Comparison of ENCODE assay signal across 9 cellular contexts in genomic region chr17:38663125-38663751, GRCh38. TPM values are rescaled to one million over a fixed set of nuclear protein-coding genes. Genes with fewer than 3 reads are reported as not detected.
A peak's percentile ranks its signal among the peaks of the same experiment; 100 is the strongest.
DNase-seq lines count a peak whose midpoint lies in the region; ATAC-seq, FAIRE-seq and TF ChIP-seq lines count a peak whose summit lies in the region.
"Had no signal": no experiment of that assay in that cellular context is flagged by ENCODE, and none has a peak within 500 bp of the region (broad histone marks: within the 10 kb centered on the region; RNA-seq: fewer than 3 reads in every experiment).

No MANE protein-coding gene starts in this region.

- no peaks in the 10 kb centered on the region for H3K79me2 ChIP-seq in SK-N-SH (ENCODE audit: insufficient read depth)
- no peaks in the 10 kb centered on the region for H3K79me2 ChIP-seq in keratinocyte (ENCODE audit: control insufficient read depth, insufficient read depth, low read length)

- no peak overlapping the region for H3K9ac ChIP-seq in SK-N-SH
- H3K9ac ChIP-seq in keratinocyte (ENCODE audit: control insufficient read depth, extremely low read depth, insufficient read depth, low read length) = no peak overlapping the region
- H3K9ac ChIP-seq: BLaER1 had no signal

- peak; percentile 77 for ATAC-seq in body of pancreas
- no peak for ATAC-seq in GM21515 (IDR thresholded peaks at IDR 0.05; ENCODE audit: unreplicated experiment)

- H3K27me3 ChIP-seq in SK-N-SH (ENCODE audit: insufficient read depth) (no peaks in the 10 kb centered on the region; the same call in 1 of the 2 replicates), body of pancreas (no peaks in the 10 kb centered on the region), keratinocyte (ENCODE audit: control insufficient read depth, extremely low read depth, insufficient read depth, low read length) (peaks cover 9% of the 10 kb centered on the region)

- POLR2A ChIA-PET in SK-N-SH (lab: Yijun Ruan, JAX) = no interaction called here

- peak; percentile 77 for TF ChIP-seq RAD21 in SK-N-SH (IDR thresholded peaks at IDR 0.05; ENCODE audit: low read length)

- H3K36me3 ChIP-seq in SK-N-SH (replicated peaks in 1 of 2; ENCODE audit: control insufficient read depth in 1 of 2, insufficient read depth in 2 of 2, low read length in 1 of 2) (no peaks in the 10 kb centered on the region), body of pancreas (replicated peaks in 1 of 2; ENCODE audit: insufficient read depth in 1 of 2, low read depth in 2 of 2) (no peaks in the 10 kb centered on the region), keratinocyte (ENCODE audit: control insufficient read depth in 2 of 2, extremely low read depth in 1 of 2, insufficient read depth in 2 of 2, low read length in 2 of 2) (no peaks in the 10 kb centered on the region)
- H3K36me3 ChIP-seq: BLaER1 had no signal

- peaks cover 0 to 2% of the 10 kb centered on the region in 2 experiments; a peak in 1 of 4 replicates for H3K4me1 ChIP-seq in SK-N-SH (ENCODE audit: control insufficient read depth in 1 of 2, insufficient read depth in 2 of 2, low read depth in 1 of 2, low read length in 1 of 2)
- peaks cover 10% of the 10 kb centered on the region for H3K4me1 ChIP-seq in body of pancreas
- no peaks in the 10 kb centered on the region for H3K4me1 ChIP-seq in keratinocyte (ENCODE audit: control insufficient read depth, extremely low read depth, insufficient read depth, low read length)

- H2AFZ ChIP-seq in SK-N-SH (ENCODE audit: low read depth) = no peak overlapping the region
- H2AFZ ChIP-seq in keratinocyte (ENCODE audit: control insufficient read depth, low read length) = no peak overlapping the region

- no peak overlapping the region for H3K27ac ChIP-seq in SK-N-SH (ENCODE audit: low read depth in 2 of 2, low read length in 1 of 2)
- H3K27ac ChIP-seq in body of pancreas = no peak overlapping the region
- H3K27ac ChIP-seq in keratinocyte (ENCODE audit: control insufficient read depth, insufficient read depth, low read length) = no peak overlapping the region
- H3K27ac ChIP-seq: BLaER1 had no signal

- no peaks in the 10 kb centered on the region for H3K9me2 ChIP-seq in SK-N-SH

- CTCF ChIA-PET in SK-N-SH (lab: Yijun Ruan, JAX) = interaction anchor here (0.6 to 12.2 kb wide), 57 partner anchors 9 to 246 kb away, joined by 3 to 111 read pairs (median 5); partner anchors contain the start of genes EPOP and SRCIN1

- H4K20me1 ChIP-seq in SK-N-SH (ENCODE audit: insufficient read depth) (no peaks in the 10 kb centered on the region), keratinocyte (ENCODE audit: control insufficient read depth, extremely low read depth, insufficient read depth, low read length) (no peaks in the 10 kb centered on the region)
- H4K20me1 ChIP-seq: BLaER1 had no signal

- H3K4me3 ChIP-seq in SK-N-SH (ENCODE audit: low read depth in 2 of 2, low read length in 1 of 2) = no peak overlapping the region
- H3K4me3 ChIP-seq in body of pancreas = no peak overlapping the region
- no peak overlapping the region for H3K4me3 ChIP-seq in keratinocyte (ENCODE audit: control insufficient read depth in 2 of 3, extremely low read depth in 1 of 3, insufficient read depth in 2 of 3, low read depth in 1 of 3, low read length in 3 of 3)
- H3K4me3 ChIP-seq: BLaER1 had no signal

- intact Hi-C loops in body of pancreas (cut with DNase I) = no loop called here

- no peak for TF ChIP-seq POLR2A in body of pancreas (IDR thresholded peaks at IDR 0.05)

- DNase-seq in SIG-M5 treated with dmso at 0.1 percent for 504 hours (lab: John Stamatoyannopoulos, UW; ENCODE audit: unreplicated experiment) = peak; percentile 47
- no peak for DNase-seq in SIG-M5 (lab: John Stamatoyannopoulos, UW)
- DNase-seq in NCI-H1417 (lab: John Stamatoyannopoulos, UW) = peak; percentile 72 to 86 (median 76)
- peak; percentile 88 for DNase-seq in SK-N-SH
- peak; percentile 68 to 84 (median 78) for DNase-seq in body of pancreas
- no peak for DNase-seq in keratinocyte (ENCODE audit: low read depth, low spot score)
- DNase-seq in stimulated activated CD8-positive, alpha-beta memory T cell treated with anti-CD3 and anti-CD28 coated beads, Interleukin-12 subunit alpha, Interleukin-12 subunit beta, amount 100 ng/mL, for 4 hours (ENCODE audit: low read depth) = peak; percentile 17

- no peaks in the 10 kb centered on the region for H3F3A ChIP-seq in SK-N-SH (replicated peaks; ENCODE audit: insufficient read depth)

- TF ChIP-seq EP300 in SK-N-SH (IDR thresholded peaks at IDR 0.05; ENCODE audit: borderline replicate concordance in 1 of 2, low read depth in 1 of 2, low read length in 1 of 2) = no peak

- 24% methylated on average over 7 of the region's 9 CpGs for WGBS in SK-N-SH (ENCODE audit: low lambda C conversion rate)
- 17 to 20% methylated on average over 9 of the region's 9 CpGs for WGBS in body of pancreas, 2 donors

- H3K9me3 ChIP-seq in SK-N-SH (no peaks in the 10 kb centered on the region), body of pancreas (no peaks in the 10 kb centered on the region), keratinocyte (ENCODE audit: control insufficient read depth, low read depth, low read length) (no peaks in the 10 kb centered on the region)
- H3K9me3 ChIP-seq: BLaER1 had no signal

- peak; percentile 73 for TF ChIP-seq CTCF in SK-N-SH (IDR thresholded peaks at IDR 0.05)
- peak; percentile 47 to 90 (median 76) for TF ChIP-seq CTCF in body of pancreas (IDR thresholded peaks at IDR 0.05)
- TF ChIP-seq CTCF in keratinocyte (optimal IDR thresholded peaks at IDR 0.05 in 1 of 3, IDR thresholded peaks at IDR 0.05 in 1 of 3, conservative IDR thresholded peaks at IDR 0.05 in 1 of 3; ENCODE audit: extremely low read depth in 1 of 3, insufficient read depth in 2 of 3, low read length in 3 of 3) = peak; percentile 89 to 90 (median 89)

- no peaks in the 10 kb centered on the region for H3K9me1 ChIP-seq in keratinocyte (ENCODE audit: control insufficient read depth, extremely low read depth, insufficient read depth, low read length)

- H3K4me2 ChIP-seq in SK-N-SH = no peak overlapping the region
- no peak overlapping the region for H3K4me2 ChIP-seq in keratinocyte (ENCODE audit: control insufficient read depth, extremely low read depth, insufficient read depth, low read depth, low read length)
- H3K4me2 ChIP-seq: BLaER1 had no signal

- FAIRE-seq in keratinocyte (lab: Jason Lieb, UNC) = no peak

- dilution Hi-C loops in keratinocyte (cut with MboI; ENCODE audit: extremely low pct_ligation_motif_present, low sequenced_read_pairs) = no loop called here

TF ChIP-seq in SK-N-SH, 30 proteins besides CTCF, POLR2A, EP300 and RAD21 (continues in another document):
- TF ChIP-seq CHD2 (IDR thresholded peaks at IDR 0.05; ENCODE audit: low read length, partially characterized antibody) (peak; percentile 48), SMC3 (IDR thresholded peaks at IDR 0.05; ENCODE audit: low read depth, low read length) (peak; percentile 60), RCOR1 (IDR thresholded peaks at IDR 0.05; ENCODE audit: low read length) (peak; percentile 39; the same call in 1 of the 2 replicates)
- TF ChIP-seq, protein P1, sequence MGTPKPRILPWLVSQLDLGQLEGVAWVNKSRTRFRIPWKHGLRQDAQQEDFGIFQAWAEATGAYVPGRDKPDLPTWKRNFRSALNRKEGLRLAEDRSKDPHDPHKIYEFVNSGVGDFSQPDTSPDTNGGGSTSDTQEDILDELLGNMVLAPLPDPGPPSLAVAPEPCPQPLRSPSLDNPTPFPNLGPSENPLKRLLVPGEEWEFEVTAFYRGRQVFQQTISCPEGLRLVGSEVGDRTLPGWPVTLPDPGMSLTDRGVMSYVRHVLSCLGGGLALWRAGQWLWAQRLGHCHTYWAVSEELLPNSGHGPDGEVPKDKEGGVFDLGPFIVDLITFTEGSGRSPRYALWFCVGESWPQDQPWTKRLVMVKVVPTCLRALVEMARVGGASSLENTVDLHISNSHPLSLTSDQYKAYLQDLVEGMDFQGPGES (IDR thresholded peaks at IDR 0.05; ENCODE audit: low read depth, low read length) = no peak

RNA-seq across cellular contexts. Expression of gene EPOP, which starts 11.5 kb away (rescaled TPM):
- polyA plus RNA-seq in SK-N-SH (2012; rRNA removed) (2.7 and 3.1 TPM in 2 replicates), keratinocyte (2.1 to 4.4 TPM (median 3.2 TPM) in 3 replicates)
- 3.4 and 4.0 TPM in 2 replicates for polyA plus RNA-seq in SK-N-SH (2012; cell fraction: cytosol; rRNA removed)
- 2.8 and 4.0 TPM in 2 replicates for polyA plus RNA-seq in SK-N-SH (2012; cell fraction: nucleus; rRNA removed)
- total RNA-seq in body of pancreas = 10 to 100 TPM in 1 of 2 donors, 1 to 10 TPM in 1; 3.9 to 11.2 TPM
- 2.2 TPM for polyA plus RNA-seq in keratinocyte (2011; ENCODE audit: low read depth)
- 3.9 and 6.1 TPM in 2 replicates for polyA plus RNA-seq in keratinocyte (2011; cell fraction: cytosol; rRNA removed)
- 3.5 and 4.5 TPM in 2 replicates for polyA plus RNA-seq in keratinocyte (2011; cell fraction: nucleus; rRNA removed)
- 6.7 and 8.6 TPM in 2 replicates for polyA plus RNA-seq in keratinocyte (2012; ENCODE audit: low replicate concordance)
- polyA minus RNA-seq in keratinocyte = 1.4 to 3.8 TPM (median 2.2 TPM) in 3 replicates
- polyA minus RNA-seq in keratinocyte (2011; cell fraction: cytosol; rRNA and poly(A)+ RNA removed) = 5.9 TPM
- 1.9 and 2.6 TPM in 2 replicates for polyA minus RNA-seq in keratinocyte (2011; cell fraction: nucleus; rRNA and poly(A)+ RNA removed)

RNA-seq across cellular contexts. Expression of gene MLLT6, which starts 41.8 kb away (rescaled TPM):
- polyA plus RNA-seq in SK-N-SH (2012; rRNA removed) (41.5 and 43.6 TPM in 2 replicates), keratinocyte (17.4 to 18.1 TPM (median 17.7 TPM) in 3 replicates)
- polyA plus RNA-seq in SK-N-SH (2012; cell fraction: cytosol; rRNA removed) = 11.5 and 18.3 TPM in 2 replicates
- polyA plus RNA-seq in SK-N-SH (2012; cell fraction: nucleus; rRNA removed) = 118 and 131 TPM in 2 replicates
- 100 to 1,000 TPM in 1 of 2 donors, 10 to 100 TPM in 1; 90.8 to 121 TPM for total RNA-seq in body of pancreas
- 20.2 TPM for polyA plus RNA-seq in keratinocyte (2011; ENCODE audit: low read depth)
- 7.7 and 11.0 TPM in 2 replicates for polyA plus RNA-seq in keratinocyte (2011; cell fraction: cytosol; rRNA removed)
- polyA plus RNA-seq in keratinocyte (2011; cell fraction: nucleus; rRNA removed) = 46.1 and 53.2 TPM in 2 replicates
- polyA plus RNA-seq in keratinocyte (2012; ENCODE audit: low replicate concordance) = 14.3 and 16.5 TPM in 2 replicates
- 23.1 to 34.2 TPM (median 24.0 TPM) in 3 replicates for polyA minus RNA-seq in keratinocyte
- 28.6 TPM for polyA minus RNA-seq in keratinocyte (2011; cell fraction: cytosol; rRNA and poly(A)+ RNA removed)
- 25.5 and 29.3 TPM in 2 replicates for polyA minus RNA-seq in keratinocyte (2011; cell fraction: nucleus; rRNA and poly(A)+ RNA removed)

RNA-seq across cellular contexts. Expression of gene SRCIN1, which starts 57.5 kb away (rescaled TPM):
- polyA plus RNA-seq in SK-N-SH (2012; rRNA removed) = 0.45 and 1.0 TPM in 2 replicates
- 0.28 and 0.42 TPM in 2 replicates for polyA plus RNA-seq in SK-N-SH (2012; cell fraction: cytosol; rRNA removed)
- polyA plus RNA-seq in SK-N-SH (2012; cell fraction: nucleus; rRNA removed) = 4.6 and 5.6 TPM in 2 replicates
- total RNA-seq in body of pancreas = 10 to 100 TPM; 11.2 to 19.8 TPM
- polyA plus RNA-seq in keratinocyte = 0.31 to 0.41 TPM (median 0.37 TPM) in 3 replicates
- polyA plus RNA-seq in keratinocyte (2011; ENCODE audit: low read depth) = 0.56 TPM
- 0.15 and 0.23 TPM in 2 replicates for polyA plus RNA-seq in keratinocyte (2011; cell fraction: cytosol; rRNA removed)
- polyA plus RNA-seq in keratinocyte (2011; cell fraction: nucleus; rRNA removed) = 2.5 and 4.5 TPM in 2 replicates
- polyA plus RNA-seq in keratinocyte (2012; ENCODE audit: low replicate concordance) = 0.75 and 0.77 TPM in 2 replicates
- 0.10 to 0.33 TPM (median 0.16 TPM) in 3 replicates for polyA minus RNA-seq in keratinocyte
- polyA minus RNA-seq in keratinocyte (2011; cell fraction: cytosol; rRNA and poly(A)+ RNA removed) = 1.3 TPM
- 0.23 and 0.95 TPM in 2 replicates for polyA minus RNA-seq in keratinocyte (2011; cell fraction: nucleus; rRNA and poly(A)+ RNA removed)

Comparison
In these comparisons a context has a peak if more than half of its experiments do, and no peak if none do; other contexts are left out.
1. DNase-seq: peak in SIG-M5 treated with dmso at 0.1 percent for 504 hours (single experiment), NCI-H1417 (3 of 3), SK-N-SH (single experiment), body of pancreas (4 of 4) and stimulated activated CD8-positive, alpha-beta memory T cell treated with anti-CD3 and anti-CD28 coated beads, Interleukin-12 subunit alpha, Interleukin-12 subunit beta, amount 100 ng/mL, for 4 hours (single experiment); none in SIG-M5 (single experiment) and keratinocyte (single experiment).
2. Peak in every context shown above with its lines, with median percentiles within 50 percentile points of each other: CTCF ChIP-seq.